Comparison of ENCODE assay signal across 8 cellular contexts in the genomic region with DNA sequence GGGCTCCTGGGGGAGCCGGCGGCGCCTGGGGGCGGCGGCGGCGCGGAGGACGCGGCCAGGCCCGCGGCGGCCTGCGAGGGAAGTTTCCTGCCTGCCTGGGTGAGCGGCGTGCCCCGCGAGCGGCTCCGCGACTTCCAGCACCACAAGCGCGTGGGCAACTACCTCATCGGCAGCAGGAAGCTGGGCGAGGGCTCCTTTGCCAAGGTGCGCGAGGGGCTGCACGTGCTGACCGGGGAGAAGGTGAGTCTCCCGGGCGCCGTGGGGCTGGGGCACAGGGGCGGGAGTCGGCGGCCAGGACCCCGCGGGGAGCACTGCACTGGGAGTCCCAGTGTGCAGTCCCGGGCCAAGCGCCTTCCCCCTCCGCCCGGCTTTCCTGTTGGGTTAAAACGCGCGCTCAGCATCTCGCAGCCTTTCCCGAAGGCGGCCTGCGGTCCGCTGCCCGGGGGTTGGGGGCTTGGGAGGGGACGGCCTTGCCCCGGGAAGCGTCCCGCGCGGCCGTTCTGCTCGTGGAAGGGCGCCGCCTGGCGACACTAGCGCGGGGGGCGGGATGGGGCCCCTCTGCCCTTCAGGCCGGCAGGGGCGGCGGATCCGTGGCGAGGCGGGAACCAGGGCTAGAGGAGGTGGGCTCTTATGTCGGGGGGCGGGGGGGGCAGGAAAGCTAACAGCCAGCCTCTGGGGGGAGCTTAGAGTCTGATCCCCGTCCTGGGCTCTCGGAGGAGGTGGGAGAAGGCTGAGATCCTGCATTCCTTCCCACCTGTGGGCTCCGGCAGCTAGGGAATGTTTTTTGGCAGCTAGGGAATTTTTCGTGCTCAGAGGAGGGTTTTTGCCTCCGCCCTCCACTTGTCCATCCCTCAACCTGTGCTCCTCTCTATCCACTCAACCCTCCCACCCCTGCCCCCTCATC. TPM values are rescaled to one million over a fixed set of nuclear protein-coding genes. Genes with fewer than 3 reads are reported as not detected.
A peak's percentile ranks its signal among the peaks of the same experiment; 100 is the strongest.
DNase-seq lines count a peak whose midpoint lies in the region; ATAC-seq and TF ChIP-seq lines count a peak whose summit lies in the region.

No MANE protein-coding gene starts in this region.

- H3K36me3 Mint-ChIP-seq in chondrocyte (ENCODE audit: low read depth) = no peaks in the 10 kb centered on the region

- ATAC-seq in lower lobe of right lung = peak; percentile 66 to 74
- ATAC-seq in GM18907 (IDR thresholded peaks at IDR 0.05; ENCODE audit: unreplicated experiment) = no peak

- H2AFZ ChIP-seq in SU-DHL-6 (ENCODE audit: low read depth, low read length, severe bottlenecking) = no peak overlapping the region

- no peaks in the 10 kb centered on the region for H3K27me3 ChIP-seq in SU-DHL-6 (ENCODE audit: low read length)
- peaks cover 58% of the 10 kb centered on the region for H3K27me3 ChIP-seq in lower lobe of right lung (ENCODE audit: low read depth)

- H3K27ac Mint-ChIP-seq in chondrocyte (ENCODE audit: unreplicated experiment) = no peak overlapping the region

- no peaks in the 10 kb centered on the region for H3K9me2 ChIP-seq in SU-DHL-6 (replicated peaks; ENCODE audit: insufficient read depth, low read length)

- H3K4me2 ChIP-seq in SU-DHL-6 (ENCODE audit: low read depth, low read length, poor library complexity, severe bottlenecking) = peak overlapping the region; percentile 71

- peaks cover 3% of the 10 kb centered on the region for H3K27me3 Mint-ChIP-seq in chondrocyte (ENCODE audit: low read depth)

- POLR2A ChIA-PET in HEK293 (lab: Yijun Ruan, JAX) = interaction anchor here (1.3 to 3.4 kb wide), 3 partner anchors 15 to 405 kb away, joined by 3 to 14 read pairs (median 4); a partner anchor contains a TSS

- CTCF ChIA-PET in HEK293 (lab: Yijun Ruan, JAX) = interaction anchor here (0.7 to 4.7 kb wide), 14 partner anchors 9 to 388 kb away, joined by 3 to 24 read pairs (median 3); no protein-coding TSS in a partner anchor

- TF ChIP-seq CTCF in AG09309 (IDR thresholded peaks at IDR 0.05; ENCODE audit: control insufficient read depth, insufficient read depth, low read depth, low read length, missing control alignments) (peak; percentile 38), HEK293 (tag by site-specific recombination; IDR thresholded peaks at IDR 0.05) (peak; percentile 94), SU-DHL-6 (IDR thresholded peaks at IDR 0.05; ENCODE audit: insufficient read depth, low read length, poor library complexity, severe bottlenecking) (peak; percentile 69), chondrocyte (IDR thresholded peaks at IDR 0.05) (peak; percentile 86), lower lobe of right lung (IDR thresholded peaks at IDR 0.05) (peak; percentile 44)

- no peaks in the 10 kb centered on the region for H3K79me2 ChIP-seq in SU-DHL-6 (ENCODE audit: insufficient read depth, low read length)

- no peaks in the 10 kb centered on the region for H3K9me3 Mint-ChIP-seq in chondrocyte (ENCODE audit: low read depth)

- H3K4me1 Mint-ChIP-seq in chondrocyte (ENCODE audit: low read depth) = peaks cover 29% of the 10 kb centered on the region

- peak overlapping the region; percentile 57 for H3K4me3 Mint-ChIP-seq in chondrocyte (ENCODE audit: unreplicated experiment)

- peak overlapping the region; percentile 68 for H3K9ac ChIP-seq in SU-DHL-6 (ENCODE audit: low read length)

- no peaks in the 10 kb centered on the region for H3K9me3 ChIP-seq in HEK293 (ENCODE audit: control insufficient read depth, insufficient read depth, low read depth, low read length)
- H3K9me3 ChIP-seq in SU-DHL-6 (ENCODE audit: insufficient read depth, low read length) = no peaks in the 10 kb centered on the region
- no peaks in the 10 kb centered on the region for H3K9me3 ChIP-seq in lower lobe of right lung

- no peaks in the 10 kb centered on the region for H4K20me1 ChIP-seq in SU-DHL-6 (ENCODE audit: low read depth, low read length)

- no peak for DNase-seq in AG09309 (ENCODE audit: low read depth)
- DNase-seq in chondrocyte (ENCODE audit: low spot score) = no peak
- DNase-seq in lower lobe of right lung = peak; percentile 57
- peak; percentile 38 for DNase-seq in stimulated activated CD8-positive, alpha-beta memory T cell treated with anti-CD3 and anti-CD28 coated beads, Interleukin-4, amount 100 ng/mL, for 24 hours (ENCODE audit: low read depth)
- DNase-seq in Ammon's horn (ENCODE audit: low spot score) = no peak

- intact Hi-C loops in lower lobe of right lung (cut with DNase I) = no loop called here

- H3K4me3 ChIP-seq in AG09309 (ENCODE audit: control insufficient read depth, low read depth, low read length) (peak overlapping the region; percentile 51), HEK293 (ENCODE audit: low read depth, low read length) (peak overlapping the region; percentile 75), SU-DHL-6 (ENCODE audit: insufficient read depth, low read length, poor library complexity, severe bottlenecking) (peak overlapping the region; percentile 65), lower lobe of right lung (peak overlapping the region; percentile 58)

- peaks cover 5% of the 10 kb centered on the region; the same call in 1 of the 2 replicates for H3K4me1 ChIP-seq in HEK293 (ENCODE audit: control insufficient read depth, insufficient read depth, low read length)
- H3K4me1 ChIP-seq in lower lobe of right lung = peaks cover 22% of the 10 kb centered on the region

- no peaks in the 10 kb centered on the region for H3F3A ChIP-seq in SU-DHL-6 (ENCODE audit: insufficient read depth)

- H3K36me3 ChIP-seq in HEK293 (ENCODE audit: control insufficient read depth in 2 of 2, insufficient read depth in 1 of 2, low read length in 2 of 2) (no peaks in the 10 kb centered on the region), SU-DHL-6 (ENCODE audit: low read length) (no peaks in the 10 kb centered on the region), lower lobe of right lung (no peaks in the 10 kb centered on the region)

- H3K27ac ChIP-seq in HEK293 (ENCODE audit: extremely low read depth, low read depth, low read length) (peak overlapping the region; percentile 81; the same call in 1 of the 2 replicates), SU-DHL-6 (ENCODE audit: low read depth, low read length) (no peak overlapping the region), lower lobe of right lung (no peak overlapping the region)

TF ChIP-seq in HEK293, 187 proteins besides CTCF, POLR2A, EP300 and RAD21 (continues in another document):
- TF ChIP-seq ZNF394 (tag by site-specific recombination; IDR thresholded peaks at IDR 0.05; ENCODE audit: borderline replicate concordance) = peak; percentile 71
- no peak for TF ChIP-seq ZNF792 (tag by site-specific recombination; IDR thresholded peaks at IDR 0.05)
- TF ChIP-seq ZNF132 (tag by site-specific recombination; IDR thresholded peaks at IDR 0.05; ENCODE audit: borderline replicate concordance) = no peak
- TF ChIP-seq HOXC10 (CRISPR knock-in tag; IDR thresholded peaks at IDR 0.05) = no peak
- TF ChIP-seq ZNF433 (tag by site-specific recombination; IDR thresholded peaks at IDR 0.05; ENCODE audit: low read depth) = no peak
- no peak for TF ChIP-seq ZNF473 (tag by site-specific recombination; IDR thresholded peaks at IDR 0.05)
- TF ChIP-seq ZSCAN30 (tag by site-specific recombination; IDR thresholded peaks at IDR 0.05) = no peak
- TF ChIP-seq SP2 (tag by site-specific recombination; IDR thresholded peaks at IDR 0.05) = peak; percentile 50
- TF ChIP-seq, protein P1, sequence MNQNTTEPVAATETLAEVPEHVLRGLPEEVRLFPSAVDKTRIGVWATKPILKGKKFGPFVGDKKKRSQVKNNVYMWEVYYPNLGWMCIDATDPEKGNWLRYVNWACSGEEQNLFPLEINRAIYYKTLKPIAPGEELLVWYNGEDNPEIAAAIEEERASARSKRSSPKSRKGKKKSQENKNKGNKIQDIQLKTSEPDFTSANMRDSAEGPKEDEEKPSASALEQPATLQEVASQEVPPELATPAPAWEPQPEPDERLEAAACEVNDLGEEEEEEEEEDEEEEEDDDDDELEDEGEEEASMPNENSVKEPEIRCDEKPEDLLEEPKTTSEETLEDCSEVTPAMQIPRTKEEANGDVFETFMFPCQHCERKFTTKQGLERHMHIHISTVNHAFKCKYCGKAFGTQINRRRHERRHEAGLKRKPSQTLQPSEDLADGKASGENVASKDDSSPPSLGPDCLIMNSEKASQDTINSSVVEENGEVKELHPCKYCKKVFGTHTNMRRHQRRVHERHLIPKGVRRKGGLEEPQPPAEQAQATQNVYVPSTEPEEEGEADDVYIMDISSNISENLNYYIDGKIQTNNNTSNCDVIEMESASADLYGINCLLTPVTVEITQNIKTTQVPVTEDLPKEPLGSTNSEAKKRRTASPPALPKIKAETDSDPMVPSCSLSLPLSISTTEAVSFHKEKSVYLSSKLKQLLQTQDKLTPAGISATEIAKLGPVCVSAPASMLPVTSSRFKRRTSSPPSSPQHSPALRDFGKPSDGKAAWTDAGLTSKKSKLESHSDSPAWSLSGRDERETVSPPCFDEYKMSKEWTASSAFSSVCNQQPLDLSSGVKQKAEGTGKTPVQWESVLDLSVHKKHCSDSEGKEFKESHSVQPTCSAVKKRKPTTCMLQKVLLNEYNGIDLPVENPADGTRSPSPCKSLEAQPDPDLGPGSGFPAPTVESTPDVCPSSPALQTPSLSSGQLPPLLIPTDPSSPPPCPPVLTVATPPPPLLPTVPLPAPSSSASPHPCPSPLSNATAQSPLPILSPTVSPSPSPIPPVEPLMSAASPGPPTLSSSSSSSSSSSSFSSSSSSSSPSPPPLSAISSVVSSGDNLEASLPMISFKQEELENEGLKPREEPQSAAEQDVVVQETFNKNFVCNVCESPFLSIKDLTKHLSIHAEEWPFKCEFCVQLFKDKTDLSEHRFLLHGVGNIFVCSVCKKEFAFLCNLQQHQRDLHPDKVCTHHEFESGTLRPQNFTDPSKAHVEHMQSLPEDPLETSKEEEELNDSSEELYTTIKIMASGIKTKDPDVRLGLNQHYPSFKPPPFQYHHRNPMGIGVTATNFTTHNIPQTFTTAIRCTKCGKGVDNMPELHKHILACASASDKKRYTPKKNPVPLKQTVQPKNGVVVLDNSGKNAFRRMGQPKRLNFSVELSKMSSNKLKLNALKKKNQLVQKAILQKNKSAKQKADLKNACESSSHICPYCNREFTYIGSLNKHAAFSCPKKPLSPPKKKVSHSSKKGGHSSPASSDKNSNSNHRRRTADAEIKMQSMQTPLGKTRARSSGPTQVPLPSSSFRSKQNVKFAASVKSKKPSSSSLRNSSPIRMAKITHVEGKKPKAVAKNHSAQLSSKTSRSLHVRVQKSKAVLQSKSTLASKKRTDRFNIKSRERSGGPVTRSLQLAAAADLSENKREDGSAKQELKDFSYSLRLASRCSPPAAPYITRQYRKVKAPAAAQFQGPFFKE (tag by site-specific recombination; IDR thresholded peaks at IDR 0.05; ENCODE audit: borderline replicate concordance) = no peak

RNA-seq across cellular contexts. Expression of a gene that starts 1.1 kb away (rescaled TPM):
- 0.92 to 1.7 TPM (median 1.6 TPM) in 3 replicates for total RNA-seq in chondrocyte
- total RNA-seq in lower lobe of right lung = 1.9 TPM

Comparison
In these comparisons a context has a peak if more than half of its experiments do, and no peak if none do; other contexts are left out.
1. DNase-seq: peak in lower lobe of right lung (single experiment) and stimulated activated CD8-positive, alpha-beta memory T cell treated with anti-CD3 and anti-CD28 coated beads, Interleukin-4, amount 100 ng/mL, for 24 hours (single experiment); none in AG09309 (single experiment), chondrocyte (single experiment) and Ammon's horn (single experiment).
2. CTCF ChIP-seq: peak in every context shown above with its lines; median percentile 94 in HEK293; 86 in chondrocyte; 69 in SU-DHL-6; 44 in lower lobe of right lung; 38 in AG09309.
3. Peak in every context shown above with its lines, with median percentiles within 50 percentile points of each other: H3K4me3 ChIP-seq.